23 cellular contexts compared by ENCODE assay signal in the genomic region with DNA sequence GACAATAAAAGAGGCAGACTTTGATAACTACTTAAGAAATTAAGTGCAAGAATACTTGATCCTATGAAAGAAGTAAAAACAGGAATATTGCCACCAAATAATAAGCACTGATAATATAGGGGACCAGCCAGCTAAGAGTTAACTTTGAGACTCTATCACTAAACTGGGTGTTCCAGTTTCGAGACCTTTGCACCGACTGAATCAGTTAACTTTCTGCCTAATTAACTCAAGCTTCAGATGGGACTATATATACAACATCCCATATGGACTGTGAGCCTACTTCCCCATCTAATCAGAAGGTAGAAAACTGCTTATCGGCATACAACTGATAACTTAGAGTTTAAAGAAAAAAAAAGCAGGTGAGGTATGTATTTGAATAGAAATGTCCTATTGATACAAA. TPM values are rescaled to one million over a fixed set of nuclear protein-coding genes. Genes with fewer than 3 reads are reported as not detected.
"Had no signal": no experiment of that assay in that cellular context is flagged by ENCODE, and none has a peak within 500 bp of the region (broad histone marks: within the 10 kb centered on the region; RNA-seq: fewer than 3 reads in every experiment).

No MANE protein-coding gene starts in this region.

- DNase-seq: IMR-90, Karpas-422, KG1, MV-4-11, NCI-H1048, NCI-H1105, NCI-H1417, NCI-H1436 treated with DMSO at 0.1 percent for 48 hours, NCI-H1694, NCI-H187 treated with DMSO at 0.1 percent for 48 hours, NCI-H2081 treated with DMSO at 0.1 percent for 48 hours, NCI-H2171, NCI-H226, NCI-H446, NCI-H510A, NCI-H524 treated with DMSO at 0.1 percent for 48 hours, NCI-H69, NCI-H774, SHP77, SK-N-SH, SW 1271 had no signal

- ATAC-seq: Panc1 had no signal

- H3K9ac ChIP-seq: SK-N-SH had no signal

- H3K27ac ChIP-seq: RWPE1 had no signal

- H3K9me3 ChIP-seq: SK-N-SH had no signal

RNA-seq across cellular contexts. Expression of a gene that starts 25.8 kb away (rescaled TPM):
- total RNA-seq: IMR-90 had no signal
